In genomic region chr21:39094847-39095525, GRCh38 we compare ENCODE assay signal across 11 cellular contexts.
DNase-seq lines count a peak whose midpoint lies in the region; TF ChIP-seq lines count a peak whose summit lies in the region.
"Had no signal": no experiment of that assay in that cellular context is flagged by ENCODE, and none has a peak within 500 bp of the region (broad histone marks: within the 10 kb centered on the region; RNA-seq: fewer than 3 reads in every experiment).

No MANE protein-coding gene starts in this region.

- peaks cover 90% of the 10 kb centered on the region for H3K4me1 Mint-ChIP-seq in dendritic cell treated with granulocyte-macrophage colony-stimulating factor and Interleukin-4, amounts not matched to agents 40 ng/mL and 50 ng/mL, for 4 days (ENCODE audit: low read depth)
- peaks cover 9% of the 10 kb centered on the region for H3K4me1 Mint-ChIP-seq in T-helper 2 cell treated with Interferon-gamma antibody and Interleukin-4, amounts not matched to agents 5 μg/mL and 100 μg/mL, for 36 hours (ENCODE audit: low read depth)
- peaks cover 13% of the 10 kb centered on the region for H3K4me1 Mint-ChIP-seq in glutamatergic neuron (ENCODE audit: low read depth, unreplicated experiment)
- H3K4me1 Mint-ChIP-seq: activated CD8-positive, alpha-beta memory T cell treated with anti-CD3 and anti-CD28 coated beads, Interleukin-2, amount 10 ng/mL, durations not matched to agents 7 days and 5 days had no signal

- no peak for TF ChIP-seq CTCF in glutamatergic neuron (IDR thresholded peaks at IDR 0.05; ENCODE audit: partially characterized antibody, unreplicated experiment)

- H4K20me1 ChIP-seq in BLaER1 treated with 17β-estradiol and CSF1 and Interleukin-3, amounts not matched to agents 10 nM and 100 nM = no peaks in the 10 kb centered on the region

- no peak overlapping the region for H3K4me3 ChIP-seq in BLaER1 treated with 17β-estradiol and CSF1 and Interleukin-3, amounts not matched to agents 10 nM and 100 nM

- peaks cover 5% of the 10 kb centered on the region for H3K27me3 Mint-ChIP-seq in dendritic cell treated with granulocyte-macrophage colony-stimulating factor and Interleukin-4, amounts not matched to agents 40 ng/mL and 50 ng/mL, for 4 days
- peaks cover 4% of the 10 kb centered on the region for H3K27me3 Mint-ChIP-seq in T-helper 2 cell treated with Interferon-gamma antibody and Interleukin-4, amounts not matched to agents 5 μg/mL and 100 μg/mL, for 36 hours (ENCODE audit: low read depth)
- peaks cover 4% of the 10 kb centered on the region for H3K27me3 Mint-ChIP-seq in glutamatergic neuron (ENCODE audit: unreplicated experiment)
- H3K27me3 Mint-ChIP-seq: activated CD8-positive, alpha-beta memory T cell treated with anti-CD3 and anti-CD28 coated beads, Interleukin-2, amount 10 ng/mL, durations not matched to agents 7 days and 5 days had no signal

- peaks cover 61 to 88% (median 76%) of the 10 kb centered on the region in 10 experiments for H3K4me1 ChIP-seq in BLaER1 treated with 17β-estradiol and CSF1 and Interleukin-3, amounts not matched to agents 10 nM and 100 nM

- H3K27ac Mint-ChIP-seq in dendritic cell treated with granulocyte-macrophage colony-stimulating factor and Interleukin-4, amounts not matched to agents 40 ng/mL and 50 ng/mL, for 4 days = peak overlapping the region; percentile 94
- no peak overlapping the region for H3K27ac Mint-ChIP-seq in T-helper 2 cell treated with Interferon-gamma antibody and Interleukin-4, amounts not matched to agents 5 μg/mL and 100 μg/mL, for 36 hours
- H3K27ac Mint-ChIP-seq in glutamatergic neuron (ENCODE audit: unreplicated experiment) = no peak overlapping the region
- H3K27ac Mint-ChIP-seq: activated CD8-positive, alpha-beta memory T cell treated with anti-CD3 and anti-CD28 coated beads, Interleukin-2, amount 10 ng/mL, durations not matched to agents 7 days and 5 days had no signal

- H3K9me3 Mint-ChIP-seq in dendritic cell treated with granulocyte-macrophage colony-stimulating factor and Interleukin-4, amounts not matched to agents 40 ng/mL and 50 ng/mL, for 4 days = no peaks in the 10 kb centered on the region
- H3K9me3 Mint-ChIP-seq in T-helper 2 cell treated with Interferon-gamma antibody and Interleukin-4, amounts not matched to agents 5 μg/mL and 100 μg/mL, for 36 hours = no peaks in the 10 kb centered on the region
- peaks cover 5% of the 10 kb centered on the region for H3K9me3 Mint-ChIP-seq in glutamatergic neuron (ENCODE audit: unreplicated experiment)

- peak overlapping the region; percentile 2 to 88 (median 69); a peak in 17 of 22 replicates for H3K27ac ChIP-seq in BLaER1 treated with 17β-estradiol and CSF1 and Interleukin-3, amounts not matched to agents 10 nM and 100 nM

- intact Hi-C loops in dendritic cell treated with granulocyte-macrophage colony-stimulating factor and Interleukin-4, amounts not matched to agents 40 ng/mL and 50 ng/mL, for 4 days (cut with micrococcal nuclease) = loop anchor here (2.0 to 5.0 kb wide), 4 partner anchors 16 to 288 kb away; partner anchors contain the start of gene ETS2

- H3K4me2 ChIP-seq in BLaER1 treated with 17β-estradiol and CSF1 and Interleukin-3, amounts not matched to agents 10 nM and 100 nM = peak overlapping the region; percentile 63 to 94 (median 81); a peak in 21 of 22 replicates

- peak overlapping the region; percentile 39 for H3K4me3 Mint-ChIP-seq in dendritic cell treated with granulocyte-macrophage colony-stimulating factor and Interleukin-4, amounts not matched to agents 40 ng/mL and 50 ng/mL, for 4 days
- no peak overlapping the region for H3K4me3 Mint-ChIP-seq in T-helper 2 cell treated with Interferon-gamma antibody and Interleukin-4, amounts not matched to agents 5 μg/mL and 100 μg/mL, for 36 hours
- no peak overlapping the region for H3K4me3 Mint-ChIP-seq in glutamatergic neuron (ENCODE audit: unreplicated experiment)
- H3K4me3 Mint-ChIP-seq: activated CD8-positive, alpha-beta memory T cell treated with anti-CD3 and anti-CD28 coated beads, Interleukin-2, amount 10 ng/mL, durations not matched to agents 7 days and 5 days had no signal

- H3K27me3 ChIP-seq in BLaER1 treated with 17β-estradiol and CSF1 and Interleukin-3, amounts not matched to agents 10 nM and 100 nM = no peaks in the 10 kb centered on the region

- peak overlapping the region in 4 of 11 experiments; percentile 40 to 66 (median 59); a peak in 6 of 22 replicates for H3K9ac ChIP-seq in BLaER1 treated with 17β-estradiol and CSF1 and Interleukin-3, amounts not matched to agents 10 nM and 100 nM

- H3K36me3 Mint-ChIP-seq in dendritic cell treated with granulocyte-macrophage colony-stimulating factor and Interleukin-4, amounts not matched to agents 40 ng/mL and 50 ng/mL, for 4 days (ENCODE audit: low read depth) = no peaks in the 10 kb centered on the region
- no peaks in the 10 kb centered on the region for H3K36me3 Mint-ChIP-seq in T-helper 2 cell treated with Interferon-gamma antibody and Interleukin-4, amounts not matched to agents 5 μg/mL and 100 μg/mL, for 36 hours (ENCODE audit: low read depth)
- no peaks in the 10 kb centered on the region for H3K36me3 Mint-ChIP-seq in glutamatergic neuron (ENCODE audit: unreplicated experiment)
- H3K36me3 Mint-ChIP-seq: activated CD8-positive, alpha-beta memory T cell treated with anti-CD3 and anti-CD28 coated beads, Interleukin-2, amount 10 ng/mL, durations not matched to agents 7 days and 5 days had no signal

- H3K36me3 ChIP-seq in BLaER1 treated with 17β-estradiol and CSF1 and Interleukin-3, amounts not matched to agents 10 nM and 100 nM = no peaks in the 10 kb centered on the region

- peaks cover 0 to 9% (median 0%) of the 10 kb centered on the region in 11 experiments; a peak in 7 of 22 replicates for H3K9me3 ChIP-seq in BLaER1 treated with 17β-estradiol and CSF1 and Interleukin-3, amounts not matched to agents 10 nM and 100 nM (replicated peaks in 1 of 11)

- DNase-seq in NCI-H146 treated with DMSO at 0.1 percent for 48 hours (lab: John Stamatoyannopoulos, UW; ENCODE audit: unreplicated experiment) = peak; percentile 8
- DNase-seq in myocyte (ENCODE audit: low read depth) = peak; percentile 10
- no peak for DNase-seq in activated T-cell treated with anti-CD3 and anti-CD28 coated beads, Interleukin-2, amount 50 U/mL, for 1 hour
- no peak for DNase-seq in T-helper 2 cell treated with Interferon-gamma antibody and Interleukin-4, amounts not matched to agents 5 μg/mL and 100 μg/mL, for 36 hours (ENCODE audit: low spot score)
- DNase-seq in glutamatergic neuron = no peak
- DNase-seq in NCI-H1092 treated with DMSO at 0.1 percent for 48 hours (lab: John Stamatoyannopoulos, UW) = no peak
- DNase-seq: activated CD8-positive, alpha-beta memory T cell treated with anti-CD3 and anti-CD28 coated beads, Interleukin-2, amount 10 ng/mL, durations not matched to agents 7 days and 5 days; Calu3; Karpas-422 had no signal

Comparison
In these comparisons a context has a peak if more than half of its experiments do, and no peak if none do; other contexts are left out.
1. DNase-seq: peak in NCI-H146 treated with DMSO at 0.1 percent for 48 hours (single experiment) and myocyte (single experiment); none in activated T-cell treated with anti-CD3 and anti-CD28 coated beads, Interleukin-2, amount 50 U/mL, for 1 hour (single experiment), T-helper 2 cell treated with Interferon-gamma antibody and Interleukin-4, amounts not matched to agents 5 μg/mL and 100 μg/mL, for 36 hours (single experiment), glutamatergic neuron (single experiment) and NCI-H1092 treated with DMSO at 0.1 percent for 48 hours (single experiment).